4 cellular contexts compared by ENCODE assay signal in the genomic region with DNA sequence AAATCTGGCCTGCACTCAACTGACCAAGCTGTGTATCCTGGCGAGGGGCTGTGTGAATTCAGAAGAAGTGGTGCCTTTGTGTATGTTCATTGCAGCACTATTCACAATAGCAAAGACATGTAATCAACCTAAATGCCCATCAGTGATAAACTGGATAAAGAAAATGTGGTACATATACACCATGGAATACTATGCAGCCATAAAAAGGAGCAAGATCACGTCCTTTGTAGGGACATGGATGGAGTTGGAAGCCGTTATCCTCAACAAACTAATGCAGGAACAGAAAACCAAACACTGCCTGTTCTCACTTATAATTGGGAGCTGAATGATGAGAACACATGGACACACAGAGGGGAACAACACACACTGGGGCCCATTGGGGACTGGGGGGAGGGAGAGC. TPM values are rescaled to one million over a fixed set of nuclear protein-coding genes. Genes with fewer than 3 reads are reported as not detected.
"Had no signal": no experiment of that assay in that cellular context is flagged by ENCODE, and none has a peak within 500 bp of the region (broad histone marks: within the 10 kb centered on the region; RNA-seq: fewer than 3 reads in every experiment).

No MANE protein-coding gene starts in this region.

RNA-seq across cellular contexts. Expression of a gene that starts 21.4 kb away (rescaled TPM):
- total RNA-seq: LHCN-M2, M059J, MCF 10A, NCI-H460 had no signal

RNA-seq across cellular contexts. Expression of a gene that starts 41.1 kb away (rescaled TPM):
- total RNA-seq: MCF 10A had no signal
